ENCODE assay signal across 1 cellular context in genomic region chr1:244869364-244869827, GRCh38.
A peak's percentile ranks its signal among the peaks of the same experiment; 100 is the strongest.
TF ChIP-seq lines count a peak whose summit lies in the region.

No MANE protein-coding gene starts in this region.

TF ChIP-seq in HepG2, 621 proteins besides CTCF, POLR2A, EP300 and RAD21 (continued from another document and continues in another):
- TF ChIP-seq, protein P1, sequence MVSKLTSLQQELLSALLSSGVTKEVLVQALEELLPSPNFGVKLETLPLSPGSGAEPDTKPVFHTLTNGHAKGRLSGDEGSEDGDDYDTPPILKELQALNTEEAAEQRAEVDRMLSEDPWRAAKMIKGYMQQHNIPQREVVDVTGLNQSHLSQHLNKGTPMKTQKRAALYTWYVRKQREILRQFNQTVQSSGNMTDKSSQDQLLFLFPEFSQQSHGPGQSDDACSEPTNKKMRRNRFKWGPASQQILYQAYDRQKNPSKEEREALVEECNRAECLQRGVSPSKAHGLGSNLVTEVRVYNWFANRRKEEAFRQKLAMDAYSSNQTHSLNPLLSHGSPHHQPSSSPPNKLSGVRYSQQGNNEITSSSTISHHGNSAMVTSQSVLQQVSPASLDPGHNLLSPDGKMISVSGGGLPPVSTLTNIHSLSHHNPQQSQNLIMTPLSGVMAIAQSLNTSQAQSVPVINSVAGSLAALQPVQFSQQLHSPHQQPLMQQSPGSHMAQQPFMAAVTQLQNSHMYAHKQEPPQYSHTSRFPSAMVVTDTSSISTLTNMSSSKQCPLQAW (CRISPR knock-in tag; IDR thresholded peaks at IDR 0.05), result no peak
- TF ChIP-seq PAXIP1 (CRISPR knock-in tag; conservative IDR thresholded peaks at IDR 0.05), result peak; percentile 51
- TF ChIP-seq ZNF616 (CRISPR knock-in tag; IDR thresholded peaks at IDR 0.05; ENCODE audit: low read depth), result no peak
- no peak for TF ChIP-seq DNMT3B (CRISPR knock-in tag; conservative IDR thresholded peaks at IDR 0.05)
- TF ChIP-seq PLSCR1 (CRISPR knock-in tag; IDR thresholded peaks at IDR 0.05; ENCODE audit: borderline replicate concordance), result no peak
- no peak for TF ChIP-seq ZNF431 (CRISPR knock-in tag; IDR thresholded peaks at IDR 0.05; ENCODE audit: borderline replicate concordance, low read depth)
- TF ChIP-seq MXI1 (IDR thresholded peaks at IDR 0.05; ENCODE audit: borderline replicate concordance, low read depth, low read length), result no peak
- TF ChIP-seq, protein P2, sequence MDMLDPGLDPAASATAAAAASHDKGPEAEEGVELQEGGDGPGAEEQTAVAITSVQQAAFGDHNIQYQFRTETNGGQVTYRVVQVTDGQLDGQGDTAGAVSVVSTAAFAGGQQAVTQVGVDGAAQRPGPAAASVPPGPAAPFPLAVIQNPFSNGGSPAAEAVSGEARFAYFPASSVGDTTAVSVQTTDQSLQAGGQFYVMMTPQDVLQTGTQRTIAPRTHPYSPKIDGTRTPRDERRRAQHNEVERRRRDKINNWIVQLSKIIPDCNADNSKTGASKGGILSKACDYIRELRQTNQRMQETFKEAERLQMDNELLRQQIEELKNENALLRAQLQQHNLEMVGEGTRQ (IDR thresholded peaks at IDR 0.05; ENCODE audit: low read depth, low read length), result no peak
- TF ChIP-seq, protein P2 (CRISPR knock-in tag; IDR thresholded peaks at IDR 0.05; ENCODE audit: borderline replicate concordance), result no peak
- no peak for TF ChIP-seq SUZ12 (IDR thresholded peaks at IDR 0.05; ENCODE audit: low read depth, low read length)
- TF ChIP-seq HOMEZ (CRISPR knock-in tag; IDR thresholded peaks at IDR 0.05; ENCODE audit: low read depth), result no peak
- no peak for TF ChIP-seq ZBTB20 (CRISPR knock-in tag; IDR thresholded peaks at IDR 0.05; ENCODE audit: borderline replicate concordance, low read depth)
- TF ChIP-seq, protein P3, sequence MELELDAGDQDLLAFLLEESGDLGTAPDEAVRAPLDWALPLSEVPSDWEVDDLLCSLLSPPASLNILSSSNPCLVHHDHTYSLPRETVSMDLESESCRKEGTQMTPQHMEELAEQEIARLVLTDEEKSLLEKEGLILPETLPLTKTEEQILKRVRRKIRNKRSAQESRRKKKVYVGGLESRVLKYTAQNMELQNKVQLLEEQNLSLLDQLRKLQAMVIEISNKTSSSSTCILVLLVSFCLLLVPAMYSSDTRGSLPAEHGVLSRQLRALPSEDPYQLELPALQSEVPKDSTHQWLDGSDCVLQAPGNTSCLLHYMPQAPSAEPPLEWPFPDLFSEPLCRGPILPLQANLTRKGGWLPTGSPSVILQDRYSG (CRISPR knock-in tag; IDR thresholded peaks at IDR 0.05), result no peak
- TF ChIP-seq, protein P4, sequence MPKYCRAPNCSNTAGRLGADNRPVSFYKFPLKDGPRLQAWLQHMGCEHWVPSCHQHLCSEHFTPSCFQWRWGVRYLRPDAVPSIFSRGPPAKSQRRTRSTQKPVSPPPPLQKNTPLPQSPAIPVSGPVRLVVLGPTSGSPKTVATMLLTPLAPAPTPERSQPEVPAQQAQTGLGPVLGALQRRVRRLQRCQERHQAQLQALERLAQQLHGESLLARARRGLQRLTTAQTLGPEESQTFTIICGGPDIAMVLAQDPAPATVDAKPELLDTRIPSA (CRISPR knock-in tag; IDR thresholded peaks at IDR 0.05; ENCODE audit: borderline replicate concordance), result no peak
- TF ChIP-seq SRSF4 (IDR thresholded peaks at IDR 0.05; ENCODE audit: low read depth, low read length, poor library complexity, severe bottlenecking), result no peak
- no peak for TF ChIP-seq PRPF4 (IDR thresholded peaks at IDR 0.05; ENCODE audit: low read depth, low read length, poor library complexity, severe bottlenecking)
- TF ChIP-seq ZNF605 (CRISPR knock-in tag; IDR thresholded peaks at IDR 0.05), result peak; percentile 54; the same call in 1 of the 2 replicates
- no peak for TF ChIP-seq CBX2 (IDR thresholded peaks at IDR 0.05; ENCODE audit: low read depth, low read length)
- TF ChIP-seq CBX2 (CRISPR knock-in tag; IDR thresholded peaks at IDR 0.05; ENCODE audit: low read depth), result no peak
- no peak for TF ChIP-seq ZNF20 (CRISPR knock-in tag; IDR thresholded peaks at IDR 0.05)
- TF ChIP-seq SOX6 (IDR thresholded peaks at IDR 0.05), result no peak
- peak; percentile 45; the same call in 1 of the 2 replicates for TF ChIP-seq SOX6 (CRISPR knock-in tag; IDR thresholded peaks at IDR 0.05)
- no peak for TF ChIP-seq ZNF263 (CRISPR knock-in tag; IDR thresholded peaks at IDR 0.05)
- TF ChIP-seq EEA1 (CRISPR knock-in tag; IDR thresholded peaks at IDR 0.05; ENCODE audit: borderline replicate concordance), result no peak
- peak; percentile 45 for TF ChIP-seq ARID5B (CRISPR knock-in tag; IDR thresholded peaks at IDR 0.05)
- peak; percentile 32; the same call in 1 of the 2 replicates for TF ChIP-seq HDAC1 (CRISPR knock-in tag; IDR thresholded peaks at IDR 0.05)
- no peak for TF ChIP-seq GABPA (IDR thresholded peaks at IDR 0.05; ENCODE audit: low read depth, low read length)
- peak; percentile 25; the same call in 1 of the 2 replicates for TF ChIP-seq GABPA (CRISPR knock-in tag; IDR thresholded peaks at IDR 0.05; ENCODE audit: low read depth)
- no peak for TF ChIP-seq HNRNPUL1 (IDR thresholded peaks at IDR 0.05; ENCODE audit: low read depth, low read length)
- TF ChIP-seq ZNF503 (CRISPR knock-in tag; IDR thresholded peaks at IDR 0.05), result no peak
- TF ChIP-seq AHR (CRISPR knock-in tag; IDR thresholded peaks at IDR 0.05), result no peak
- TF ChIP-seq, protein P5, sequence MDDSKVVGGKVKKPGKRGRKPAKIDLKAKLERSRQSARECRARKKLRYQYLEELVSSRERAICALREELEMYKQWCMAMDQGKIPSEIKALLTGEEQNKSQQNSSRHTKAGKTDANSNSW (CRISPR knock-in tag; IDR thresholded peaks at IDR 0.05; ENCODE audit: borderline replicate concordance), result no peak
- TF ChIP-seq, protein P6, sequence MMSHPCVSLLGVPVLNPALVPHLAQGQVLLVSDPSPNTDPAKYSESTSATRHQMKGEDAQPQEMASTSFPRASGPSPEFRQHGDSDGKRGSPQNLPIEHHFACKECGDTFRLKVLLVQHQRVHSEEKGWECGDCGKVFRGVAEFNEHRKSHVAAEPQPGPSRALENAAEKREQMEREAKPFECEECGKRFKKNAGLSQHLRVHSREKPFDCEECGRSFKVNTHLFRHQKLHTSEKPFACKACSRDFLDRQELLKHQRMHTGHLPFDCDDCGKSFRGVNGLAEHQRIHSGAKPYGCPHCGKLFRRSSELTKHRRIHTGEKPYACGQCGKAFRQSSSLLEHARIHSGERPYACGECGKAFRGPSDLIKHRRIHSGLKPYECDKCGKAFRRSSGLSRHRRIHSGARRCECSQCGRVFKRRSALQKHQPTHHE (CRISPR knock-in tag; IDR thresholded peaks at IDR 0.05; ENCODE audit: borderline replicate concordance), result no peak
- no peak for TF ChIP-seq GLMP (CRISPR knock-in tag; IDR thresholded peaks at IDR 0.05; ENCODE audit: borderline replicate concordance)
- TF ChIP-seq ZNF446 (CRISPR knock-in tag; IDR thresholded peaks at IDR 0.05), result no peak
- TF ChIP-seq ZNF354B (CRISPR knock-in tag; IDR thresholded peaks at IDR 0.05), result no peak
- peak; percentile 80 for TF ChIP-seq ZMYM3 (CRISPR knock-in tag; IDR thresholded peaks at IDR 0.05)
- TF ChIP-seq KDM3A (CRISPR knock-in tag; IDR thresholded peaks at IDR 0.05; ENCODE audit: low read depth), result no peak
